Comparison of ENCODE assay signal across 20 cellular contexts in genomic region chr14:101068958-101069549, GRCh38.
DNase-seq lines count a peak whose midpoint lies in the region; ATAC-seq and TF ChIP-seq lines count a peak whose summit lies in the region.
"Had no signal": no experiment of that assay in that cellular context is flagged by ENCODE, and none has a peak within 500 bp of the region (broad histone marks: within the 10 kb centered on the region; RNA-seq: fewer than 3 reads in every experiment).

No MANE protein-coding gene starts in this region.

- no peak overlapping the region for H3K4me3 ChIP-seq in right cardiac atrium (ENCODE audit: low read length)
- H3K4me3 ChIP-seq in endodermal cell (ENCODE audit: low read length): no peak overlapping the region
- H3K4me3 ChIP-seq in ovary: no peak overlapping the region
- H3K4me3 ChIP-seq: colonic mucosa, GM23338, lung, skin epidermis had no signal

- H3K36me3 ChIP-seq in endodermal cell (ENCODE audit: control insufficient read depth, insufficient read depth, low read length): no peaks in the 10 kb centered on the region
- H3K36me3 ChIP-seq in ovary: no peaks in the 10 kb centered on the region
- H3K36me3 ChIP-seq: colonic mucosa had no signal

- no peak overlapping the region for H3K4me3 Mint-ChIP-seq in endodermal cell
- H3K4me3 Mint-ChIP-seq: GM23338, neural crest cell had no signal

- no peaks in the 10 kb centered on the region for H3K27me3 ChIP-seq in right cardiac atrium (ENCODE audit: control insufficient read depth, insufficient read depth)
- no peaks in the 10 kb centered on the region for H3K27me3 ChIP-seq in endodermal cell (ENCODE audit: control insufficient read depth, insufficient read depth, low read length, poor library complexity, severe bottlenecking)
- no peaks in the 10 kb centered on the region for H3K27me3 ChIP-seq in ovary
- H3K27me3 ChIP-seq: colonic mucosa had no signal

- peaks cover 13% of the 10 kb centered on the region for H3K4me1 Mint-ChIP-seq in endodermal cell

- H3K4me1 ChIP-seq in right cardiac atrium (ENCODE audit: control insufficient read depth, insufficient read depth, low read length) (no peaks in the 10 kb centered on the region), endodermal cell (ENCODE audit: control insufficient read depth, insufficient read depth, low read length) (peaks cover 6% of the 10 kb centered on the region), ovary (ENCODE audit: insufficient read depth) (no peaks in the 10 kb centered on the region)
- H3K4me1 ChIP-seq: colonic mucosa had no signal

- H3K9me3 ChIP-seq in right cardiac atrium (ENCODE audit: control insufficient read depth, low read length) (no peaks in the 10 kb centered on the region), endodermal cell (ENCODE audit: control insufficient read depth, low read length) (no peaks in the 10 kb centered on the region), ovary (no peaks in the 10 kb centered on the region)
- H3K9me3 ChIP-seq: colonic mucosa had no signal

- peaks cover 4% of the 10 kb centered on the region for H3K9me3 Mint-ChIP-seq in endodermal cell
- H3K9me3 Mint-ChIP-seq: neural crest cell had no signal

- TF ChIP-seq CTCF in endodermal cell (conservative IDR thresholded peaks at IDR 0.05) (no peak), ovary (IDR thresholded peaks at IDR 0.05) (no peak)

- no peak for ATAC-seq in Right ventricle myocardium superior (ENCODE audit: poor library complexity)
- no peak for ATAC-seq in right cardiac atrium
- ATAC-seq: GM23338 had no signal

- H3K36me3 Mint-ChIP-seq in endodermal cell (ENCODE audit: low read depth): no peaks in the 10 kb centered on the region

- 69% methylated on average over 17 of the region's 17 CpGs for WGBS in right cardiac atrium
- 92 to 93% methylated on average over 13 to 17 of the region's 17 CpGs for WGBS in endodermal cell (ENCODE audit: insufficient coverage in 1 of 2, insufficient read length in 1 of 2), 2 experiments
- 82 to 86% (median 85%) methylated on average over 17 of the region's 17 CpGs for WGBS in ovary, 3 donors

- peak; percentile 17 for DNase-seq in Right ventricle myocardium superior
- no peak for DNase-seq in right cardiac atrium
- DNase-seq in endodermal cell: peak; percentile 28
- peak in 3 of 5 donors; percentile 4 to 19 (median 6) for DNase-seq in ovary
- DNase-seq in ureter (ENCODE audit: low spot score): peak; percentile 24
- no peak for DNase-seq in NCI-H82 treated with DMSO at 0.1 percent for 48 hours (lab: John Stamatoyannopoulos, UW; ENCODE audit: unreplicated experiment)
- no peak for DNase-seq in epidermal melanocyte (ENCODE audit: insufficient read length, low spot score)
- no peak for DNase-seq in NCI-H510A treated with DMSO at 0.1 percent for 48 hours (lab: John Stamatoyannopoulos, UW)
- DNase-seq: activated CD4-positive, alpha-beta T cell treated with anti-CD3 and anti-CD28 coated beads, Interleukin-2, amount 50 U/mL, for 1 hour; C1 segment of cervical spinal cord; colonic mucosa; DMS79 treated with DMSO at 0.1 percent for 48 hours; NCI-H1694 treated with DMSO at 0.1 percent for 48 hours; NCI-H2171; NCI-H524 treated with DMSO at 0.1 percent for 48 hours; stimulated activated CD4-positive, alpha-beta T cell treated with anti-CD3 and anti-CD28 coated beads, Interleukin-1b, Interleukin-23, amount 100 ng/mL, for 48 hours had no signal

- TF ChIP-seq EP300 in ovary (IDR thresholded peaks at IDR 0.05): no peak

- intact Hi-C loops in Right ventricle myocardium superior (cut with DNase I): no loop called here
- intact Hi-C loops in right cardiac atrium (cut with DNase I): no loop called here
- intact Hi-C loops in ovary (cut with DNase I): no loop called here

- H3K27ac ChIP-seq in right cardiac atrium (ENCODE audit: low read length): no peak overlapping the region
- no peak overlapping the region for H3K27ac ChIP-seq in endodermal cell (ENCODE audit: low read depth, low read length)
- H3K27ac ChIP-seq in ovary: no peak overlapping the region
- H3K27ac ChIP-seq: colonic mucosa, skin epidermis had no signal

- TF ChIP-seq POLR2A in ovary (IDR thresholded peaks at IDR 0.05): no peak

- H3K27ac Mint-ChIP-seq in endodermal cell: no peak overlapping the region
- H3K27ac Mint-ChIP-seq: GM23338 had no signal

- no peak overlapping the region for H3K9ac ChIP-seq in endodermal cell (ENCODE audit: extremely low read depth, low read length, poor library complexity, severe bottlenecking)

- H3K27me3 Mint-ChIP-seq in endodermal cell (ENCODE audit: insufficient read depth): no peaks in the 10 kb centered on the region

Comparison
In these comparisons a context has a peak if more than half of its experiments do, and no peak if none do; other contexts are left out.
1. DNase-seq: peak in Right ventricle myocardium superior (single experiment), endodermal cell (single experiment), ovary (3 of 5) and ureter (single experiment); none in right cardiac atrium (0 of 3), NCI-H82 treated with DMSO at 0.1 percent for 48 hours (single experiment), epidermal melanocyte (single experiment) and NCI-H510A treated with DMSO at 0.1 percent for 48 hours (single experiment).